ENCODE assay signal across 1 cellular context in genomic region chr6:166627039-166627874, GRCh38.
A peak's percentile ranks its signal among the peaks of the same experiment; 100 is the strongest.
TF ChIP-seq lines count a peak whose summit lies in the region.

Gene RPS6KA2, minus strand, starts transcription at chr6:166627251. Its CDS starts 232 bp downstream, at chr6:166627019.

TF ChIP-seq in WTC11, 78 proteins besides CTCF, POLR2A, EP300 and RAD21 (continued from another document):
- no peak for TF ChIP-seq STAT6 (CRISPR knock-in tag; conservative IDR thresholded peaks at IDR 0.05; ENCODE audit: low read depth)
- TF ChIP-seq USF2 (CRISPR knock-in tag; IDR thresholded peaks at IDR 0.05) = peak; percentile 58
- no peak for TF ChIP-seq SMAD3 (CRISPR knock-in tag; IDR thresholded peaks at IDR 0.05; ENCODE audit: borderline replicate concordance)
- no peak for TF ChIP-seq IRF1 (CRISPR knock-in tag; IDR thresholded peaks at IDR 0.05)
- TF ChIP-seq TP53 (CRISPR knock-in tag; IDR thresholded peaks at IDR 0.05) = no peak
- no peak for TF ChIP-seq ZNF425 (CRISPR knock-in tag; conservative IDR thresholded peaks at IDR 0.05)
- TF ChIP-seq NR1H2 (CRISPR knock-in tag; IDR thresholded peaks at IDR 0.05) = no peak
- no peak for TF ChIP-seq MAX (CRISPR knock-in tag; IDR thresholded peaks at IDR 0.05)
- no peak for TF ChIP-seq NR3C1 (CRISPR knock-in tag; conservative IDR thresholded peaks at IDR 0.05; ENCODE audit: low read depth)
- no peak for TF ChIP-seq HMGXB4 (CRISPR knock-in tag; IDR thresholded peaks at IDR 0.05)
- TF ChIP-seq E2F5 (CRISPR knock-in tag; IDR thresholded peaks at IDR 0.05) = no peak
- no peak for TF ChIP-seq MYBL2 (CRISPR knock-in tag; IDR thresholded peaks at IDR 0.05)
- no peak for TF ChIP-seq OVOL2 (CRISPR knock-in tag; IDR thresholded peaks at IDR 0.05; ENCODE audit: borderline replicate concordance)
- no peak for TF ChIP-seq ELF4 (CRISPR knock-in tag; IDR thresholded peaks at IDR 0.05; ENCODE audit: low read depth)
- no peak for TF ChIP-seq ZSCAN18 (CRISPR knock-in tag; IDR thresholded peaks at IDR 0.05)
- TF ChIP-seq ZNF532 (CRISPR knock-in tag; IDR thresholded peaks at IDR 0.05; ENCODE audit: borderline replicate concordance) = no peak
- no peak for TF ChIP-seq MXD4 (CRISPR knock-in tag; IDR thresholded peaks at IDR 0.05; ENCODE audit: borderline replicate concordance)
- no peak for TF ChIP-seq ATF3 (CRISPR knock-in tag; conservative IDR thresholded peaks at IDR 0.05)
- no peak for TF ChIP-seq RELA (CRISPR knock-in tag; IDR thresholded peaks at IDR 0.05; ENCODE audit: borderline replicate concordance)
- TF ChIP-seq PRDM15 (CRISPR knock-in tag; IDR thresholded peaks at IDR 0.05) = peak; percentile 7; the same call in 1 of the 2 replicates
- no peak for TF ChIP-seq ERG (CRISPR knock-in tag; IDR thresholded peaks at IDR 0.05)
- peak; percentile 87; the same call in 1 of the 2 replicates for TF ChIP-seq ZNF416 (CRISPR knock-in tag; IDR thresholded peaks at IDR 0.05)
TF ChIP-seq in WTC11: peak in this region for 5.
